ENCODE assay signal across 1 cellular context in genomic region chr1:207670192-207670591, GRCh38.
TF ChIP-seq lines count a peak whose summit lies in the region.

No MANE protein-coding gene starts in this region.

TF ChIP-seq in GM12878, 131 proteins besides CTCF, POLR2A, EP300 and RAD21 (continued from another document):
- TF ChIP-seq CUX1 (IDR thresholded peaks at IDR 0.05; ENCODE audit: insufficient replicate concordance, low read depth, low read length) (no peak), PBX3 (IDR thresholded peaks at IDR 0.05; ENCODE audit: insufficient replicate concordance, low read depth, low read length) (peak; percentile 74), NFXL1 (IDR thresholded peaks at IDR 0.05; ENCODE audit: borderline replicate concordance) (no peak)
